Comparison of ENCODE assay signal across 19 cellular contexts in genomic region chr14:25014440-25014839, GRCh38.
"Had no signal": no experiment of that assay in that cellular context is flagged by ENCODE, and none has a peak within 500 bp of the region (broad histone marks: within the 10 kb centered on the region; RNA-seq: fewer than 3 reads in every experiment).

No MANE protein-coding gene starts in this region.

- H3K9me3 ChIP-seq: neutrophil, psoas muscle, testis had no signal

- H3K27ac ChIP-seq: brain microvascular endothelial cell, neutrophil, psoas muscle, testis had no signal

- H3K4me1 ChIP-seq: psoas muscle, testis had no signal

- H3K36me3 ChIP-seq: brain microvascular endothelial cell, neutrophil had no signal

- H3K4me3 ChIP-seq: lung, psoas muscle, testis had no signal

- H3K27me3 ChIP-seq: brain microvascular endothelial cell, neutrophil, testis had no signal

- DNase-seq: activated CD4-positive, CD25-positive, alpha-beta regulatory T cell; activated effector memory CD4-positive, alpha-beta T cell treated with anti-CD3 and anti-CD28 coated beads, Interleukin-2, amount 50 U/mL, for 16 hours; activated T-cell treated with anti-CD3 and anti-CD28 coated beads, Interleukin-2, amount 50 U/mL, for 24 hours; amygdala; brain microvascular endothelial cell; cerebellar nuclear complex; endodermal cell; kidney; naive thymus-derived CD8-positive, alpha-beta T cell; psoas muscle; stimulated activated CD4-positive, alpha-beta T cell treated with anti-CD3 and anti-CD28 coated beads, Interleukin-15, amount 100 ng/mL, for 24 hours; stimulated activated CD4-positive, alpha-beta T cell treated with anti-CD3 and anti-CD28 coated beads, Interleukin-4, amount 100 ng/mL, for 24 hours; stimulated activated naive CD8-positive, alpha-beta T cell treated with anti-CD3 and anti-CD28 coated beads, Interleukin-15, amount 100 ng/mL, for 72 hours; testis had no signal

- ATAC-seq: activated naive CD4-positive, alpha-beta T cell treated with anti-CD3 and anti-CD28 coated beads, Interleukin-2, amount 50 U/mL, for 72 hours; esophagus mucosa; naive thymus-derived CD8-positive, alpha-beta T cell; psoas muscle; SK-N-SH treated with all-trans-retinoic acid at 6 μM for 48 hours; stimulated activated naive CD8-positive, alpha-beta T cell treated with anti-CD3 and anti-CD28 coated beads, Interleukin-15, amount 100 ng/mL, for 72 hours had no signal
